1 cellular context compared by ENCODE assay signal in the genomic region with DNA sequence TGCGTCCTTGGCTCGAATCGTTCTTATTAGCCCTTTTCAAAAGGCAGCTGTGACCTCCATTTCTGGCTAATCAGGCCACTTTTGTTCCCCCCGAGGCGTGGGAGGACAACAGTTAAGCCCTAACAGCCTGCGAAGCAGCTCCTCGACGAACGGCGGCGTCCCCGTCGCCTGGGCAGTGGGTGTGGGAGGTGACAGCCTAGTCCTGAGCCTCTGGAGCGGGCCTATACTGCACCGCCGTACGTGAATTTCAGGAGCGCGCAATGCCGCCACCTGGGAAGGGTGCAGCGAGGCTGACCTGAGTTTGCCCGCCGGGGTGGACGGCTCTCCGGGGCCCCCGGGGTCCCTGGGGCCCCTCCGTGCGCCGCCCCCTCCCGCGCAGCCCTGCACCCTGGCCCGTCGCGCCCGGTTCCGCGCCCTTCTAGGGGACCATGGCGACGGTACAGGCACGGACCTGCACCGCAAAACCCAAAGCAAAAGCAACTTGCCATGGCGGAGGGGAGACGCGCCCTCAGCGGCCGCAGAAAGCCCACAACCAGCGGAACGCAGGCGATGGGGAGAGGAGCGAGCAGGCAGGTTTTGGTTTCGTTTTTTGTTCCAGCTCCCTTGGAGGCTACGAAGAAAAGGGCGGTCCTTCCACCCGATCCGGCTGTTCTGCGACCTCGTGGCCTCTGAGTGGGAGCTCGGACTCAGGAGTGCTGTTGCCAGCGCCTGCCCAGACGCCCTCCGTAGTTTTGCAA.
TF ChIP-seq lines count a peak whose summit lies in the region.

Gene RBM43 (minus strand): TSS at position 624 of the 737 bp plus-strand sequence. CDS start 136 bp downstream, at position 488.

TF ChIP-seq in SK-N-SH, 30 proteins besides CTCF, POLR2A, EP300 and RAD21 (continued from another document):
- TF ChIP-seq REST (IDR thresholded peaks at IDR 0.05; ENCODE audit: low read depth, low read length) (no peak), POLR2AphosphoS5 (IDR thresholded peaks at IDR 0.05; ENCODE audit: low read depth, low read length) (peak; percentile 60), TAF1 (IDR thresholded peaks at IDR 0.05; ENCODE audit: borderline replicate concordance, low read depth, low read length) (peak; percentile 56; the same call in 1 of the 2 replicates)
TF ChIP-seq in SK-N-SH: peak in this region for 6.
